ENCODE assay signal across 8 cellular contexts in the genomic region with DNA sequence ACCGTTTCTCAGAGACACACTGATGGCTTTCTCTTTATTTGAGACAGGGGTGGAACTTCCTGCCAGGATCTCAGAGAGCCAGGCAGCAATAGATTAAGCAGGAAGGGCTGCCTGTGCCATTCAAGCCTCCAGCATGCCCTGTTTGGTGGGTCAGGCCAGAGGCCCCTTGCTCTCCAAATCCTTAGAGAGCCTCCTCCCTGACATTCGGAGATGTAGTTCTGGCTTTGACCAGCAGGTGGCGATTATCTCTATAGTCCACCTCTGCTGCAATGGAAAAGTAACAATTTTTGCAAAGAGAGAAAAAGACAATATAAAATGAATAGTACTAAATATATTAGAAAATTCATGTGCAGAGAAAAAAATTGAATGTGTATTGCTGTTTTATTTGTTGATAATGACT.
DNase-seq lines count a peak whose midpoint lies in the region; ATAC-seq and TF ChIP-seq lines count a peak whose summit lies in the region.

No MANE protein-coding gene starts in this region.

- ATAC-seq in CD4-positive, alpha-beta T cell (ENCODE audit: poor library complexity) = no peak
- ATAC-seq in HG03442 (IDR thresholded peaks at IDR 0.05; ENCODE audit: unreplicated experiment) = peak; percentile 59

- H3K27me3 ChIP-seq in CD4-positive, alpha-beta T cell (ENCODE audit: control insufficient read depth, insufficient read depth, low read length) = no peaks in the 10 kb centered on the region
- no peaks in the 10 kb centered on the region for H3K27me3 ChIP-seq in neutrophil

- no peaks in the 10 kb centered on the region for H3K36me3 ChIP-seq in neutrophil

- POLR2A ChIA-PET in CD4-positive, alpha-beta T cell (lab: Charles Lee) = no interaction called here

- H3K4me1 ChIP-seq in neutrophil (ENCODE audit: control insufficient read depth in 1 of 2, insufficient read depth in 1 of 2, low read depth in 1 of 2, low read length in 1 of 2) = no peaks in the 10 kb centered on the region

- H3K27me3 Mint-ChIP-seq in CD4-positive, alpha-beta T cell = peaks cover 26% of the 10 kb centered on the region
- no peaks in the 10 kb centered on the region for H3K27me3 Mint-ChIP-seq in type B pancreatic cell

- no peaks in the 10 kb centered on the region for H3K4me1 Mint-ChIP-seq in CD4-positive, alpha-beta T cell (ENCODE audit: low read depth)
- no peaks in the 10 kb centered on the region for H3K4me1 Mint-ChIP-seq in type B pancreatic cell (ENCODE audit: unreplicated experiment)

- no peak overlapping the region for H3K4me3 ChIP-seq in neutrophil (ENCODE audit: low read depth in 1 of 2, low read length in 1 of 2)

- no peaks in the 10 kb centered on the region for H3K9me3 ChIP-seq in CD4-positive, alpha-beta T cell (ENCODE audit: control insufficient read depth, low read length)
- H3K9me3 ChIP-seq in neutrophil = no peaks in the 10 kb centered on the region

- no peak overlapping the region for H3K27ac Mint-ChIP-seq in CD4-positive, alpha-beta T cell
- no peak overlapping the region for H3K27ac Mint-ChIP-seq in type B pancreatic cell

- peak; percentile 41 to 70 (median 56) for DNase-seq in CD4-positive, alpha-beta T cell
- peak; percentile 89 for DNase-seq in activated CD8-positive, alpha-beta memory T cell treated with anti-CD3 and anti-CD28 coated beads for 24 hours
- peak; percentile 2 for DNase-seq in fibroblast of gingiva (ENCODE audit: low read depth)
- DNase-seq in type B pancreatic cell (ENCODE audit: extremely low spot score, unreplicated experiment) = peak; percentile 68
- no peak for DNase-seq in DMS79 treated with DMSO at 0.1 percent for 48 hours (lab: John Stamatoyannopoulos, UW)
- no peak for DNase-seq in cortex of kidney (lab: John Stamatoyannopoulos, UW)

- H3K4me3 Mint-ChIP-seq in CD4-positive, alpha-beta T cell = no peak overlapping the region
- H3K4me3 Mint-ChIP-seq in type B pancreatic cell = no peak overlapping the region

- H3K27ac ChIP-seq in CD4-positive, alpha-beta T cell (ENCODE audit: low read depth, low read length) = no peak overlapping the region
- H3K27ac ChIP-seq in neutrophil = no peak overlapping the region

- peak; percentile 77 for TF ChIP-seq CTCF in CD4-positive, alpha-beta T cell (IDR thresholded peaks at IDR 0.05)
- TF ChIP-seq CTCF in neutrophil (IDR thresholded peaks at IDR 0.05) (peak; percentile 74), type B pancreatic cell (conservative IDR thresholded peaks at IDR 0.05) (peak; percentile 83)

- H3K9me3 Mint-ChIP-seq in CD4-positive, alpha-beta T cell = no peaks in the 10 kb centered on the region
- peaks cover 7% of the 10 kb centered on the region for H3K9me3 Mint-ChIP-seq in type B pancreatic cell

- H3K36me3 Mint-ChIP-seq in CD4-positive, alpha-beta T cell (ENCODE audit: low read depth) = no peaks in the 10 kb centered on the region
- H3K36me3 Mint-ChIP-seq in type B pancreatic cell = no peaks in the 10 kb centered on the region

- CTCF ChIA-PET in CD4-positive, alpha-beta T cell (lab: Charles Lee) = no interaction called here

- intact Hi-C loops in CD4-positive, alpha-beta T cell (cut with DNase I, micrococcal nuclease) = no loop called here

Comparison
In these comparisons a context has a peak if more than half of its experiments do, and no peak if none do; other contexts are left out.
1. DNase-seq: peak in CD4-positive, alpha-beta T cell (10 of 10), activated CD8-positive, alpha-beta memory T cell treated with anti-CD3 and anti-CD28 coated beads for 24 hours (single experiment), fibroblast of gingiva (single experiment) and type B pancreatic cell (single experiment); none in DMS79 treated with DMSO at 0.1 percent for 48 hours (single experiment) and cortex of kidney (single experiment).
2. Peak in every context shown above with its lines, with median percentiles within 50 percentile points of each other: CTCF ChIP-seq.